Comparison of ENCODE assay signal across 10 cellular contexts in the genomic region with DNA sequence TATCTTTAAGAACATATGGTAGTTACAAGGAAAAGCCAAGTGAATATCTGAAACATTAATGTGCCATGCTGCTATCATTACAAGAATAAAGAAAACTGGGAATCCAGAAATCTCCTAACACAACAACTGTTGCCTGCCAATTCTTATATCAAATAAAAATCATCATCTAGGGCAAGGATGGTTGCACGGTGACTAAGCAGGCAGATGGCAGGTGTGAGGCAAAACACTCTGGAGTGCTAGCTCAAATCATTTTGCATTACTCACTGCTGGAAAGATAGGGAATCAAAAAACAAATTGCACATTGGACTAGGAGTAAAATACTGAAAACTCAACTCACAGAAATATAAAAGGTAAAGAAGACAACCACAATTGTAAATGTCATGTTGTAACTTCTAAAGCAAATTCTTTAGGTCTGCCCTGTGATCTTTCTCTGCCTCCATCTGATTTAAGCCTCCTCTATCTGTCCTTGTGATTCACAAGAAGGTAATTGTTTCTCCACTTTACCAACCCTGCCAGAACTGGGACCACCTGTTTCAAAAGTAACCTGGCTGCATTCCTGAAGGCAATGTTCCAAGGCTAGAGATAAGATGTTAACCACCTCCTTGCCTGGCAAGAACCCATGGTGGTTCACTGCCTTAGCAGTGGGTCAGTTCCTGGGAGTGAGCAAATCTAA. TPM values are rescaled to one million over a fixed set of nuclear protein-coding genes. Genes with fewer than 3 reads are reported as not detected.
DNase-seq lines count a peak whose midpoint lies in the region; ATAC-seq, FAIRE-seq and TF ChIP-seq lines count a peak whose summit lies in the region.
"Had no signal": no experiment of that assay in that cellular context is flagged by ENCODE, and none has a peak within 500 bp of the region (broad histone marks: within the 10 kb centered on the region; RNA-seq: fewer than 3 reads in every experiment).

No MANE protein-coding gene starts in this region.

- WGBS in A549 (ENCODE audit: missing lambda C conversion rate), result 67% methylated on average over 1 of the region's 1 CpG
- whole genome bisulfite sequencing in SK-N-SH (ENCODE audit: low lambda C conversion rate), result 40% methylated on average over 1 of the region's 1 CpG

- H3K9me2 ChIP-seq in SK-N-SH, result no peaks in the 10 kb centered on the region

- H3K9me3 ChIP-seq in A549, result no peaks in the 10 kb centered on the region
- no peaks in the 10 kb centered on the region for H3K9me3 ChIP-seq in SK-N-SH
- H3K9me3 ChIP-seq in kidney (ENCODE audit: control insufficient read depth in 1 of 2, low read length in 2 of 2), result no peaks in the 10 kb centered on the region

- CTCF ChIA-PET in A549 (lab: Yijun Ruan, JAX) (interaction anchor here (0.6 to 2.1 kb wide), 16 partner anchors 12 to 244 kb away, joined by 3 to 14 read pairs (median 3); a partner anchor contains a TSS), SK-N-SH (lab: Yijun Ruan, JAX) (interaction anchor here (0.7 to 5.3 kb wide), 61 partner anchors 8 to 760 kb away, joined by 3 to 106 read pairs (median 4); a partner anchor contains a TSS)

- DNase-seq in A549 (ENCODE audit: low read depth in 1 of 2, low spot score in 1 of 2) (no peak), SK-N-SH (peak; percentile 5), kidney (no peak), RPMI8226 (no peak), ecto neural progenitor cell (ENCODE audit: low spot score) (no peak)
- DNase-seq: activated naive CD4-positive, alpha-beta T cell had no signal

- no peaks in the 10 kb centered on the region for H3K79me2 ChIP-seq in SK-N-SH (ENCODE audit: insufficient read depth)

- POLR2A ChIA-PET in A549 (lab: Yijun Ruan, JAX) (no interaction called here), SK-N-SH (lab: Yijun Ruan, JAX) (no interaction called here)

- H3K27ac ChIP-seq in A549 (no peak overlapping the region), SK-N-SH (ENCODE audit: low read depth in 2 of 2, low read length in 1 of 2) (peak overlapping the region in 1 of 2 experiments; percentile 43; a peak in 1 of 4 replicates), kidney (ENCODE audit: low read depth in 2 of 2, low read length in 2 of 2) (peak overlapping the region in 1 of 2 donors; percentile 37)
- H3K27ac ChIP-seq: HL-60 had no signal

- ATAC-seq in A549, result no peak; a peak in 1 of 6 replicates
- ATAC-seq in HG03060 (IDR thresholded peaks at IDR 0.05; ENCODE audit: low read depth, unreplicated experiment), result peak; percentile 7
- ATAC-seq in HG02798 (IDR thresholded peaks at IDR 0.05; ENCODE audit: poor library complexity, unreplicated experiment), result no peak
- no peak for ATAC-seq in HG02678 (IDR thresholded peaks at IDR 0.05; ENCODE audit: unreplicated experiment)

- intact Hi-C loops in kidney (cut with DNase I), result loop anchor here (10.0 kb wide), 1 partner anchor 125 kb away; no protein-coding TSS in a partner anchor

- FAIRE-seq in A549 (lab: Jason Lieb, UNC), result no peak
- no peak for FAIRE-seq in kidney (lab: Jason Lieb, UNC)

- TF ChIP-seq POLR2A in A549 (IDR thresholded peaks at IDR 0.05; ENCODE audit: low read length), result no peak

- TF ChIP-seq CTCF in A549 (IDR thresholded peaks at IDR 0.05), result no peak
- TF ChIP-seq CTCF in SK-N-SH (IDR thresholded peaks at IDR 0.05), result no peak
- TF ChIP-seq CTCF in kidney (IDR thresholded peaks at IDR 0.05; ENCODE audit: borderline replicate concordance, extremely low read depth, insufficient read depth), result no peak

- no peaks in the 10 kb centered on the region for H3K27me3 ChIP-seq in SK-N-SH (ENCODE audit: insufficient read depth)

- H4K20me1 ChIP-seq in SK-N-SH (ENCODE audit: insufficient read depth), result no peaks in the 10 kb centered on the region

- no peak overlapping the region for H3K9ac ChIP-seq in SK-N-SH
- peak overlapping the region in 1 of 2 donors; percentile 21 for H3K9ac ChIP-seq in kidney (ENCODE audit: low read length in 2 of 2)

- peaks cover 16% of the 10 kb centered on the region for H3K4me1 ChIP-seq in A549
- peaks cover 6 to 9% of the 10 kb centered on the region in 2 experiments; a peak in 3 of 4 replicates for H3K4me1 ChIP-seq in SK-N-SH (ENCODE audit: control insufficient read depth in 1 of 2, insufficient read depth in 2 of 2, low read depth in 1 of 2, low read length in 1 of 2)
- H3K4me1 ChIP-seq in kidney (ENCODE audit: control insufficient read depth in 1 of 2, insufficient read depth in 1 of 2, low read depth in 1 of 2, low read length in 2 of 2), result no peaks in the 10 kb centered on the region

- H3K4me3 ChIP-seq in A549 (no peak overlapping the region), SK-N-SH (ENCODE audit: low read depth in 2 of 2, low read length in 1 of 2) (peak overlapping the region in 1 of 2 experiments; percentile 27; a peak in 1 of 4 replicates), kidney (ENCODE audit: low read length in 2 of 2) (peak overlapping the region; percentile 66 to 78)

- no peak overlapping the region for H2AFZ ChIP-seq in SK-N-SH (ENCODE audit: low read depth)

- TF ChIP-seq EP300 in A549 (IDR thresholded peaks at IDR 0.05), result no peak
- no peak for TF ChIP-seq EP300 in SK-N-SH (IDR thresholded peaks at IDR 0.05; ENCODE audit: borderline replicate concordance in 1 of 2, low read depth in 1 of 2, low read length in 1 of 2)

- H3K36me3 ChIP-seq in SK-N-SH (replicated peaks in 1 of 2; ENCODE audit: control insufficient read depth in 1 of 2, insufficient read depth in 2 of 2, low read length in 1 of 2) (no peaks in the 10 kb centered on the region), kidney (ENCODE audit: control insufficient read depth in 1 of 2, insufficient read depth in 2 of 2, low read length in 2 of 2) (no peaks in the 10 kb centered on the region)

- no peak for TF ChIP-seq RAD21 in A549 (conservative IDR thresholded peaks at IDR 0.05 in 1 of 2, IDR thresholded peaks at IDR 0.05 in 1 of 2)
- no peak for TF ChIP-seq RAD21 in SK-N-SH (IDR thresholded peaks at IDR 0.05; ENCODE audit: low read length)

- H3F3A ChIP-seq in SK-N-SH (replicated peaks; ENCODE audit: insufficient read depth), result peaks cover 6% of the 10 kb centered on the region

- H3K4me2 ChIP-seq in A549 (peak overlapping the region; percentile 64), SK-N-SH (no peak overlapping the region)

TF ChIP-seq in A549, 52 proteins besides CTCF, POLR2A, EP300 and RAD21 (continues in another document):
- TF ChIP-seq HDAC2 (IDR thresholded peaks at IDR 0.05) (no peak), ZC3H11A (IDR thresholded peaks at IDR 0.05) (no peak), ZSCAN20 (CRISPR knock-in tag; IDR thresholded peaks at IDR 0.05) (no peak), CHD2 (IDR thresholded peaks at IDR 0.05; ENCODE audit: low read length, partially characterized antibody) (no peak), EHMT2 (IDR thresholded peaks at IDR 0.05; ENCODE audit: low read depth) (no peak), NR3C1 (IDR thresholded peaks at IDR 0.05) (no peak), HOXB13 (CRISPR knock-in tag; IDR thresholded peaks at IDR 0.05; ENCODE audit: low read depth) (no peak), POLR2AphosphoS2 (conservative IDR thresholded peaks at IDR 0.05; ENCODE audit: low read length) (no peak)
- TF ChIP-seq, protein P1, sequence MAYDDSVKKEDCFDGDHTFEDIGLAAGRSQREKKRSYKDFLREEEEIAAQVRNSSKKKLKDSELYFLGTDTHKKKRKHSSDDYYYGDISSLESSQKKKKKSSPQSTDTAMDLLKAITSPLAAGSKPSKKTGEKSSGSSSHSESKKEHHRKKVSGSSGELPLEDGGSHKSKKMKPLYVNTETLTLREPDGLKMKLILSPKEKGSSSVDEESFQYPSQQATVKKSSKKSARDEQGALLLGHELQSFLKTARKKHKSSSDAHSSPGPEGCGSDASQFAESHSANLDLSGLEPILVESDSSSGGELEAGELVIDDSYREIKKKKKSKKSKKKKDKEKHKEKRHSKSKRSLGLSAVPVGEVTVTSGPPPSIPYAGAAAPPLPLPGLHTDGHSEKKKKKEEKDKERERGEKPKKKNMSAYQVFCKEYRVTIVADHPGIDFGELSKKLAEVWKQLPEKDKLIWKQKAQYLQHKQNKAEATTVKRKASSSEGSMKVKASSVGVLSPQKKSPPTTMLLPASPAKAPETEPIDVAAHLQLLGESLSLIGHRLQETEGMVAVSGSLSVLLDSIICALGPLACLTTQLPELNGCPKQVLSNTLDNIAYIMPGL (CRISPR knock-in tag; IDR thresholded peaks at IDR 0.05; ENCODE audit: borderline replicate concordance), result no peak

TF ChIP-seq in SK-N-SH, 30 proteins besides CTCF, POLR2A, EP300 and RAD21 (continues in another document):
- TF ChIP-seq TCF12 (IDR thresholded peaks at IDR 0.05) (peak; percentile 71), SMC3 (IDR thresholded peaks at IDR 0.05; ENCODE audit: low read depth, low read length) (no peak), RCOR1 (IDR thresholded peaks at IDR 0.05; ENCODE audit: low read length) (no peak), NFIC (IDR thresholded peaks at IDR 0.05; ENCODE audit: borderline replicate concordance) (no peak), FOSL2 (IDR thresholded peaks at IDR 0.05; ENCODE audit: borderline replicate concordance, low read depth) (peak; percentile 34; the same call in 1 of the 2 replicates)
- TF ChIP-seq, protein P2, sequence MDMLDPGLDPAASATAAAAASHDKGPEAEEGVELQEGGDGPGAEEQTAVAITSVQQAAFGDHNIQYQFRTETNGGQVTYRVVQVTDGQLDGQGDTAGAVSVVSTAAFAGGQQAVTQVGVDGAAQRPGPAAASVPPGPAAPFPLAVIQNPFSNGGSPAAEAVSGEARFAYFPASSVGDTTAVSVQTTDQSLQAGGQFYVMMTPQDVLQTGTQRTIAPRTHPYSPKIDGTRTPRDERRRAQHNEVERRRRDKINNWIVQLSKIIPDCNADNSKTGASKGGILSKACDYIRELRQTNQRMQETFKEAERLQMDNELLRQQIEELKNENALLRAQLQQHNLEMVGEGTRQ (IDR thresholded peaks at IDR 0.05; ENCODE audit: borderline replicate concordance, low read depth, low read length), result no peak

RNA-seq across cellular contexts. Expression of a gene that starts 33.0 kb away (rescaled TPM):
- 2.2 and 3.0 TPM in 2 replicates for polyA plus RNA-seq in A549 (2011; rRNA removed)
- 0.12 and 0.19 TPM in 2 replicates for polyA plus RNA-seq in A549 (2012; cell fraction: cytosol; rRNA removed)
- 0.11 and 0.17 TPM in 2 replicates for polyA plus RNA-seq in A549 (2012; cell fraction: nucleus; rRNA removed)
- polyA plus RNA-seq in A549 (2017; fragmentation: RNase III; extraction: RNeasy Plus Mini Kit Qiagen cat#74134 plus additional on column Dnase treatment), result 1.0 to 1.4 TPM (median 1.2 TPM) in 3 replicates
- 0.83 TPM in 2 replicates for polyA minus RNA-seq in A549 (2011; rRNA and poly(A)+ RNA removed)
- 0.61 and 0.86 TPM in 2 replicates for polyA plus RNA-seq in SK-N-SH (2012; rRNA removed)
- polyA plus RNA-seq in SK-N-SH (2012; cell fraction: cytosol; rRNA removed), result 1.1 and 1.3 TPM in 2 replicates
- 0.43 and 1.0 TPM in 2 replicates for polyA plus RNA-seq in SK-N-SH (2012; cell fraction: nucleus; rRNA removed)
- total RNA-seq in kidney, result 4.8 TPM
- polyA plus RNA-seq in kidney (ENCODE audit: insufficient read depth, low read depth, low replicate concordance), result 2.0 TPM
